In the genomic region with DNA sequence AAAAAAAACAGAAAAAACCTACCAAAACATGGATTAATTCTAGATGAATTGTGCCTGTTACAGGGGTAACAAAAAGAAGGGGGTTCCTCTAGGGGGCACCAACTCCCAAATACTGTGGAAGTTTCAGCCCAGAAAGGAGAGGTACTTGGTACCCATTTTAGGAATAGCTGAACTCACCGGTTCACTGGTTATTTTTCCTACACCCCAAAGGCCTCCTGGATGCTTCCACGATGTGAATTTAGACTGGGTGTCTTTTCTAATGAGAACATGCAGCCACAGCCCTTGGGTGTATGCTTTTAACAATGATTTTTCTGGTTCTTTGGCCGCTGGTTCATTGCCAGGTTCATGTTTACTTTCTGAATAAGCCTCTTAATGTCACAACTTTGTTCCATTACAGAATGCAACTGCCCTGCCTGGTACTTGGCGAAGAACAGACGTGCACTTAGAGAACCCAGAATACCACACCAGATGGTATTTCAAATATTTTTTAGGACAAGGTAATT, we compare ENCODE assay signal across 1 cellular context.
TF ChIP-seq lines count a peak whose summit lies in the region.

No MANE protein-coding gene starts in this region.

TF ChIP-seq in K562, 482 proteins besides CTCF, POLR2A, EP300 and RAD21:
- TF ChIP-seq HMG20A (CRISPR knock-in tag; conservative IDR thresholded peaks at IDR 0.05) (no peak), CREB1 (IDR thresholded peaks at IDR 0.05) (no peak), CREB1 (CRISPR knock-in tag; IDR thresholded peaks at IDR 0.05) (no peak), BMI1 (IDR thresholded peaks at IDR 0.05; ENCODE audit: low read length) (no peak), CBX5 (IDR thresholded peaks at IDR 0.05; ENCODE audit: borderline replicate concordance, low read depth) (no peak), XRCC3 (IDR thresholded peaks at IDR 0.05) (no peak), MIER1 (IDR thresholded peaks at IDR 0.05; ENCODE audit: low read depth) (no peak)
